8 cellular contexts compared by ENCODE assay signal in the genomic region with DNA sequence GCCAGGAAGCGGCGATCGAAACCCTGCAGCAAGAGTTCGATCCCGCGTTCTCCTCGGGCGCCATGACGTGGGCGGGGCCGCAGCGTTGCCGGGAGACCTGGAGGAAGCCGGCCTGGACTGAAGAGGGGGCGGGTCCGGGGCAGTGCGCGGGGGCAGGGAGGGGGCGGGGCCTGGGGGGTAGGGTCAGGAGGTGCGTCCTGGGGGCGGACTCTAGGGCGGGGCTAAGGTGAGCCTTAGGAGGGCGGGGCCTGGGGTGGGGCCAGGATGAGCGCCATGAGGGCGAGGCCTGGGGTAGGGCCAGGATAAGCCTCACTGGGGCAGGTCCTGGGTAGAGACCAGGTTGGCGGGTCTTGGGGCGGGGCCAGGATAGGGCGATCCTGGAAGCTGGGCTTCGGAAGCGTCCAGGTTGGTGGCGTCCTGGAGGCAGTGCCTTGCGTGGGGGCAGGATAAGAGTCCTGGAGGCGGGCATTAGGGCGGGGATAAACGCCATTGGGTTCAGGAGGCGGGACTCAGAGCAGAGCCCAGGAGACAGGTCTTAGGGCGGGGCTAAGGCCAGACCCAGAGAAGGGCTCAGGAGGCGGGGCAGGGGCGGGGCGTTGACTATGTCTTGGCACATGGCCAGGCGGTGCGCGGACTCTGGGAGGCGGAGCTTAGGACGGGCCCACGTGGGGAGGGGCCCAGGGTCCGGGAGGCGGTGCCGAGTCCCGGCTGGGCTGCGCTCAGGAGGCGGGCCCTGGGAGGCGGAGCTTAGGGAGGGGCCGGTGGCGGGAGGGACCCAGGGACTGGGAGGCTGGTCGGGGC. TPM values are rescaled to one million over a fixed set of nuclear protein-coding genes. Genes with fewer than 3 reads are reported as not detected.
A peak's percentile ranks its signal among the peaks of the same experiment; 100 is the strongest.
DNase-seq lines count a peak whose midpoint lies in the region; ATAC-seq, FAIRE-seq and TF ChIP-seq lines count a peak whose summit lies in the region.
"Not testable (repeated sequence)": the region's sequence is repeated elsewhere in the genome, so short reads cannot be mapped to it uniquely, and the experiment has no call there.

No MANE protein-coding gene starts in this region.

- H3K79me2 ChIP-seq in OCI-LY1 (ENCODE audit: insufficient read depth, low read length); H1 (ENCODE audit: control insufficient read depth in 1 of 2, insufficient read depth in 2 of 2, low read length in 2 of 2): not testable (repeated sequence)

- H4K20me1 ChIP-seq in OCI-LY1 (ENCODE audit: insufficient read depth, low read length); H1 (replicated peaks in 1 of 2; ENCODE audit: control insufficient read depth in 1 of 2, insufficient read depth in 2 of 2, low read length in 2 of 2): not testable (repeated sequence)

- H3K9me3 ChIP-seq in CD8-positive, alpha-beta T cell (ENCODE audit: low read length); OCI-LY1 (ENCODE audit: low read length); H1 (ENCODE audit: insufficient read depth in 2 of 2, low read depth in 1 of 2, low read length in 1 of 2); mesenchymal stem cell (ENCODE audit: control insufficient read depth, low read length): not testable (repeated sequence)

- intact Hi-C loops in CD8-positive, alpha-beta T cell (cut with DNase I, micrococcal nuclease), result loop anchor here (2.0 to 10.0 kb wide), 3 partner anchors 62 to 308 kb away; a partner anchor contains a TSS

- peak overlapping the region; percentile 97 for H3K4me3 Mint-ChIP-seq in CD8-positive, alpha-beta T cell

- not testable (repeated sequence) for H3K36me3 Mint-ChIP-seq in CD8-positive, alpha-beta T cell

- peak overlapping the region; percentile 72 for H4K5ac ChIP-seq in H1 (ENCODE audit: insufficient read length, low read depth, low read length)

- H3K4ac ChIP-seq in H1 (replicated peaks; ENCODE audit: insufficient read length, low read depth, low read length); mesenchymal stem cell (ENCODE audit: low read depth in 1 of 2, low read length in 2 of 2): not testable (repeated sequence)

- H3K56ac ChIP-seq in H1 (replicated peaks; ENCODE audit: insufficient read length, low read depth, low read length), result not testable (repeated sequence)

- H2BK120ac ChIP-seq in H1 (replicated peaks; ENCODE audit: low read depth, low read length); mesenchymal stem cell (ENCODE audit: low read depth, low read length): not testable (repeated sequence)

- H3K23me2 ChIP-seq in H1 (ENCODE audit: low read depth, low read length), result not testable (repeated sequence)

- not testable (repeated sequence) for H3K18ac ChIP-seq in H1 (ENCODE audit: extremely low read depth, low read length)
- H3K18ac ChIP-seq in mesenchymal stem cell (ENCODE audit: low read depth in 1 of 2, low read length in 2 of 2), result peak overlapping the region; percentile 62 to 87

- not testable (repeated sequence) for TF ChIP-seq CTCF in CD8-positive, alpha-beta T cell (IDR thresholded peaks at IDR 0.05); OCI-LY1 (IDR thresholded peaks at IDR 0.05; ENCODE audit: low read length); H1 (IDR thresholded peaks at IDR 0.05; ENCODE audit: control extremely low read depth in 1 of 3, insufficient read depth in 1 of 3, low read depth in 1 of 3, low read length in 3 of 3)

- not testable (repeated sequence) for H3K79me1 ChIP-seq in H1 (ENCODE audit: low read depth, low read length); mesenchymal stem cell (replicated peaks; ENCODE audit: low read length, poor library complexity, severe bottlenecking)

- H3K9me2 ChIP-seq in OCI-LY1 (ENCODE audit: low read depth, low read length), result not testable (repeated sequence)

- H2AFZ ChIP-seq in OCI-LY1 (ENCODE audit: low read length); H1 (ENCODE audit: low read length): not testable (repeated sequence)
- peak overlapping the region; percentile 18 for H2AFZ ChIP-seq in mesenchymal stem cell (ENCODE audit: low read depth, low read length)

- not testable (repeated sequence) for H3K4me1 ChIP-seq in CD8-positive, alpha-beta T cell (ENCODE audit: insufficient read depth, low read length); OCI-LY1 (ENCODE audit: insufficient read depth, low read length, severe bottlenecking); H1 (replicated peaks in 1 of 4; ENCODE audit: control insufficient read depth in 3 of 4, insufficient read depth in 4 of 4, low read length in 3 of 4); mesenchymal stem cell (ENCODE audit: control insufficient read depth, insufficient read depth, low read depth, low read length)

- H3K27me3 Mint-ChIP-seq in CD8-positive, alpha-beta T cell (ENCODE audit: low read depth), result not testable (repeated sequence)

- CTCF ChIA-PET in CD8-positive, alpha-beta T cell (lab: Charles Lee), result interaction anchor here (1.1 kb wide), 1 partner anchor 134 kb away, joined by 3 read pairs; no protein-coding TSS in a partner anchor
- CTCF ChIA-PET in H1 (lab: Charles Lee; ENCODE audit: partially characterized antibody), result not testable (repeated sequence)

- TF ChIP-seq EP300 in H1 (IDR thresholded peaks at IDR 0.05; ENCODE audit: borderline replicate concordance in 1 of 2, low read depth in 2 of 2, low read length in 2 of 2), result not testable (repeated sequence)

- peak overlapping the region; percentile 91 for H3K27ac Mint-ChIP-seq in CD8-positive, alpha-beta T cell

- H2BK15ac ChIP-seq in H1 (ENCODE audit: low read length), result not testable (repeated sequence)
- H2BK15ac ChIP-seq in mesenchymal stem cell (ENCODE audit: low read depth, poor library complexity, severe bottlenecking), result peak overlapping the region; percentile 97

- FAIRE-seq in H1 (lab: Jason Lieb, UNC), result not testable (repeated sequence)

- not testable (repeated sequence) for H3K23ac ChIP-seq in H1 (ENCODE audit: insufficient read length); mesenchymal stem cell (ENCODE audit: low read length in 2 of 2)

- peaks cover 11% of the 10 kb centered on the region for H3K4me1 Mint-ChIP-seq in CD8-positive, alpha-beta T cell (ENCODE audit: low read depth)

- not testable (repeated sequence) for H3K14ac ChIP-seq in H1 (ENCODE audit: insufficient read length); mesenchymal stem cell (ENCODE audit: low read length in 2 of 2)

- peak; percentile 97 to 100 (median 100) for DNase-seq in CD8-positive, alpha-beta T cell
- peak; percentile 80 for DNase-seq in HuH-7 (ENCODE audit: low spot score)
- DNase-seq in activated CD8-positive, alpha-beta memory T cell treated with anti-CD3 and anti-CD28 coated beads, Interleukin-2, amount 50 U/mL, for 4 hours, result peak; percentile 100
- DNase-seq in H1 (ENCODE audit: low read depth in 1 of 2, low spot score in 2 of 2), result peak; percentile 96 to 99
- DNase-seq in mesenchymal stem cell, result peak; percentile 96
- DNase-seq in stimulated activated CD4-positive, alpha-beta T cell treated with anti-CD3 and anti-CD28 coated beads, TNF-alpha, amount 100 ng/mL, for 4 hours (ENCODE audit: low read depth in 3 of 3), result peak; percentile 99 to 100 (median 99)

- WGBS in H1 (ENCODE audit: extremely low coverage in 1 of 2, insufficient coverage in 1 of 2, insufficient read length in 1 of 2, insufficient replicate concordance in 2 of 2, low coverage in 1 of 2, low lambda C conversion rate in 2 of 2, missing lambda C conversion rate in 1 of 2), 2 experiments, result 7% methylated on average over 9 of the region's 56 CpGs; no CpG with 5 or more reads in 1 of the 2 experiments
- under 1% methylated on average over 54 of the region's 56 CpGs for WGBS in mesenchymal stem cell

- H3K9me3 Mint-ChIP-seq in CD8-positive, alpha-beta T cell, result not testable (repeated sequence)

- 0 out of 2 replicates have a peak overlapping the region, but pooled peaks have one; percentile 16 for H2BK5ac ChIP-seq in H1 (ENCODE audit: low read depth, low read length)
- H2BK5ac ChIP-seq in mesenchymal stem cell (ENCODE audit: low read depth, low read length, poor library complexity, severe bottlenecking), result not testable (repeated sequence)

- H3K4me3 ChIP-seq in CD8-positive, alpha-beta T cell (ENCODE audit: low read depth, low read length), result peak overlapping the region; percentile 76
- H3K4me3 ChIP-seq in OCI-LY1 (ENCODE audit: low read depth, low read length, poor library complexity, severe bottlenecking) (peak overlapping the region; percentile 70), H1 (ENCODE audit: extremely low read depth in 1 of 4, insufficient read depth in 2 of 4, low read depth in 3 of 4, low read length in 4 of 4) (peak overlapping the region; percentile 43 to 78 (median 55)), mesenchymal stem cell (ENCODE audit: insufficient read depth in 1 of 2, low read depth in 1 of 2, low read length in 2 of 2) (peak overlapping the region; percentile 72 to 83)

- not testable (repeated sequence) for TF ChIP-seq POLR2A in H1 (IDR thresholded peaks at IDR 0.05; ENCODE audit: control extremely low read depth in 1 of 2, low read depth in 2 of 2, low read length in 2 of 2)

- not testable (repeated sequence) for H4K91ac ChIP-seq in H1 (replicated peaks; ENCODE audit: insufficient read length, low read length); mesenchymal stem cell (ENCODE audit: low read length)

- H2AK5ac ChIP-seq in H1 (ENCODE audit: low read depth, low read length); mesenchymal stem cell (ENCODE audit: low read length, severe bottlenecking): not testable (repeated sequence)

- H2BK20ac ChIP-seq in H1 (ENCODE audit: low read length), result not testable (repeated sequence)

- ATAC-seq in CD8-positive, alpha-beta T cell, result peak; percentile 99
- peak; percentile 94 for ATAC-seq in GM21381 (IDR thresholded peaks at IDR 0.05; ENCODE audit: unreplicated experiment)

- not testable (repeated sequence) for H3F3A ChIP-seq in OCI-LY1 (ENCODE audit: insufficient read depth, low read length)

- H3K27ac ChIP-seq in CD8-positive, alpha-beta T cell (ENCODE audit: low read depth, low read length), result peak overlapping the region; percentile 45
- H3K27ac ChIP-seq in OCI-LY1 (ENCODE audit: low read depth, low read length, poor library complexity, severe bottlenecking); H1 (ENCODE audit: low read depth, low read length); mesenchymal stem cell (ENCODE audit: low read length, poor library complexity, severe bottlenecking): not testable (repeated sequence)

- not testable (repeated sequence) for TF ChIP-seq RAD21 in H1 (IDR thresholded peaks at IDR 0.05 in 1 of 2, conservative IDR thresholded peaks at IDR 0.05 in 1 of 2; ENCODE audit: low read depth in 2 of 2, low read length in 2 of 2)

- POLR2A ChIA-PET in CD8-positive, alpha-beta T cell (lab: Charles Lee), result interaction anchor here (0.8 kb wide), 1 partner anchor 216 kb away, joined by 4 read pairs; no protein-coding TSS in a partner anchor
- POLR2A ChIA-PET in H1 (lab: Charles Lee; ENCODE audit: partially characterized antibody), result interaction anchor here (0.6 kb wide), 1 partner anchor 61 kb away, joined by 3 read pairs; no protein-coding TSS in a partner anchor

- H4K8ac ChIP-seq in H1 (ENCODE audit: extremely low read depth, insufficient read depth, low read length), result not testable (repeated sequence)
- peak overlapping the region; percentile 41 for H4K8ac ChIP-seq in mesenchymal stem cell (ENCODE audit: low read length)

- H3K36me3 ChIP-seq in CD8-positive, alpha-beta T cell (ENCODE audit: insufficient read depth, low read length); OCI-LY1 (ENCODE audit: insufficient read depth, low read length); H1 (ENCODE audit: control insufficient read depth in 2 of 4, insufficient read depth in 4 of 4, low read length in 3 of 4); mesenchymal stem cell (ENCODE audit: control insufficient read depth in 1 of 2, insufficient read depth in 2 of 2, low read depth in 1 of 2, low read length in 2 of 2): not testable (repeated sequence)

- H3K4me2 ChIP-seq in OCI-LY1 (ENCODE audit: low read length) (peak overlapping the region; percentile 67), H1 (ENCODE audit: insufficient read depth in 1 of 2, low read depth in 2 of 2, low read length in 2 of 2) (peak overlapping the region; percentile 68 to 69; a peak in 3 of 4 replicates), mesenchymal stem cell (ENCODE audit: low read length, poor library complexity, severe bottlenecking) (peak overlapping the region; percentile 16)

- H3K27me3 ChIP-seq in CD8-positive, alpha-beta T cell (ENCODE audit: insufficient read depth, low read length); OCI-LY1 (ENCODE audit: insufficient read depth, low read length); H1 (replicated peaks in 1 of 4; ENCODE audit: control insufficient read depth in 3 of 4, extremely low read depth in 1 of 4, insufficient read depth in 3 of 4, low read length in 3 of 4); mesenchymal stem cell (ENCODE audit: control insufficient read depth in 1 of 2, insufficient read depth in 1 of 2, low read length in 2 of 2): not testable (repeated sequence)

- H2BK12ac ChIP-seq in H1 (ENCODE audit: low read depth, low read length); mesenchymal stem cell (ENCODE audit: low read length in 2 of 2): not testable (repeated sequence)

- H3K9ac ChIP-seq in OCI-LY1 (ENCODE audit: low read length) (peak overlapping the region; percentile 62; the same call in 1 of the 2 replicates), H1 (replicated peaks in 1 of 4; ENCODE audit: extremely low read depth in 1 of 4, low read depth in 3 of 4, low read length in 3 of 4) (peak overlapping the region in 2 of 4 experiments; percentile 48 to 64; a peak in 5 of 7 replicates), mesenchymal stem cell (ENCODE audit: low read length) (peak overlapping the region; percentile 91)

RNA-seq across cellular contexts. Expression of a gene that starts 15.7 kb away (rescaled TPM):
- total RNA-seq in CD8-positive, alpha-beta T cell, result under 1 TPM in 1 of 2 experiments, not detected in 1; 0.17 TPM
- 0.13 TPM in 1 of 2 replicates, not detected in the other for total RNA-seq in H1 (2021; fragmentation: NEBNext Ultra II Directional; extraction: Animal tissue kit (Norgen Biotek cat#: 25700))
- polyA plus RNA-seq in H1 (2011; rRNA removed), result 0.21 and 0.52 TPM in 2 replicates
- polyA plus RNA-seq in H1 (2011; cell fraction: cytosol; rRNA removed), result 0.30 TPM
- polyA plus RNA-seq in H1 (2011; cell fraction: nucleus; rRNA removed), result 0.57 TPM
- 0.16 to 0.49 TPM (median 0.24 TPM) in 4 replicates for polyA plus RNA-seq in H1 (2012, experiment 1 of 2)
- not detected for polyA plus RNA-seq in H1 (2012, experiment 2 of 2)
- 0.14 TPM for polyA plus RNA-seq in H1 (2013, experiment 1 of 2)
- 0.13 TPM for polyA plus RNA-seq in H1 (2013, experiment 2 of 2)
- 0.06 TPM in 1 of 2 replicates, not detected in the other for polyA minus RNA-seq in H1 (2011; rRNA and poly(A)+ RNA removed)
- not detected for polyA minus RNA-seq in H1 (2011; cell fraction: cytosol; rRNA and poly(A)+ RNA removed)
- 0.70 TPM for polyA minus RNA-seq in H1 (2011; cell fraction: nucleus; rRNA and poly(A)+ RNA removed)
- not detected for polyA plus RNA-seq in mesenchymal stem cell (2013, experiment 1 of 2)
- polyA plus RNA-seq in mesenchymal stem cell (2013, experiment 2 of 2), result not detected

Comparison
In these comparisons a context has a peak if more than half of its experiments do, and no peak if none do; other contexts are left out.
1. H3K4me2 ChIP-seq: peak in every context shown above with its lines; median percentile 68 in H1; 67 in OCI-LY1; 16 in mesenchymal stem cell.